Comparison of ENCODE assay signal across 8 cellular contexts in the genomic region with DNA sequence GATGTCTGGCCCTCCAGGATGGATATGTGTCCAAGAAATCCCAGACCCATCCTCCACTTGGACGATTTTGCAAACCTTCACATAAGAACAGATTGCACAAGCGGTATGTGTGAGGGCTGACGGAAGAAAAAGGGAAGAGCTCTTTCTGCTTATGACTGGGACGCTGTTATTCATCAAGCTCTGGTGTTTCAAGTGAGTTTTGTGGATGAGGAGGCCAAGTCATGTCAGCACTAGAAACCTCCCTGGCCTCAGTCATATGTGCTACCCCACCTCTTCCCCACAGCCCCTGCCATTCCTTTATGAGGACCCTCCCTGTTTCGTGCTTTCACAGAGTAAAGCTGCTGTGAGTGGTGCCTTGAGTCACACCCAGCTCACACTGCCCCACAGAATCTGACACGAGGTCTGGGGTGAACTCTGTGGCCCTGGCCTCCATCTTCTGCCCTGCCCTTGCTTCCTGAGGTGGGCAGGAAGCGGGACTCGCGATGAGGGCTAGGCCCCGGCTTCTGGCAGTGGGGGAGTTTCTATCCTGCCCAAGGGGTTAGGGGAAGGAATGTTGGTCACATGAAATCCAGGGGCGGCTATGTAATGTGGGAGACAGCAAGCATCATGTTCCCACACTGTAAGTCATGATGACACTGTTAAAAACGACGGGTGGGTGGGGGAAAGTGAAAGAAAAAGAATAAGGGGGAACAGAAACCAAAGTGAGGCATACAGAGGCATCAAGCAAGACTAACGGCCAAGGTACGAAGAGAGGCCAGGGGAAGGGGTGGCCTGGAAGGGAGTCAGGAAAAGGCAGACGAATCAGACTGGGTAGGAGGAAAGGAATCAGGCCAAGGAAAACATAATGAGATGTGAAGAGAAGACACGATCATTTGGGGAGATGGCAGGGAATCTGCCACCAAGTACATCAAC.
A peak's percentile ranks its signal among the peaks of the same experiment; 100 is the strongest.
DNase-seq lines count a peak whose midpoint lies in the region; ATAC-seq and TF ChIP-seq lines count a peak whose summit lies in the region.

No MANE protein-coding gene starts in this region.

- peak; percentile 42 for ATAC-seq in GM21423 (IDR thresholded peaks at IDR 0.05; ENCODE audit: unreplicated experiment)

- peak; percentile 57 for DNase-seq in activated T-helper 2 cell treated with anti-CD3 and anti-CD28 coated beads, Interferon-gamma antibody, Interleukin-2, Interleukin-4, amounts not matched to agents 10 μg/mL and 5 μg/mL and 100 μg/mL, durations not matched to agents 14 hours and 24 hours and 36 hours (ENCODE audit: low spot score)
- DNase-seq in immature natural killer cell (peak; percentile 76 to 81 (median 77)), NCI-H69 (lab: John Stamatoyannopoulos, UW) (no peak), ecto neural progenitor cell (ENCODE audit: low spot score) (no peak)
- peak; percentile 22 to 33 (median 26) for DNase-seq in stimulated activated CD4-positive, alpha-beta T cell treated with anti-CD3 and anti-CD28 coated beads, TNF-alpha, amount 100 ng/mL, for 4 hours (ENCODE audit: low read depth in 3 of 3)

- H3K4me3 Mint-ChIP-seq in activated T-helper 2 cell treated with anti-CD3 and anti-CD28 coated beads, Interferon-gamma antibody, Interleukin-2, Interleukin-4, amounts not matched to agents 10 μg/mL and 5 μg/mL and 100 μg/mL, durations not matched to agents 14 hours and 24 hours and 36 hours (ENCODE audit: low read depth) = peak overlapping the region; percentile 74
- H3K4me3 Mint-ChIP-seq in immature natural killer cell = peak overlapping the region; percentile 59 to 81 (median 74)

- intact Hi-C loops in activated T-helper 2 cell treated with anti-CD3 and anti-CD28 coated beads, Interferon-gamma antibody, Interleukin-2, Interleukin-4, amounts not matched to agents 10 μg/mL and 5 μg/mL and 100 μg/mL, durations not matched to agents 14 hours and 24 hours and 36 hours (cut with micrococcal nuclease) = loop anchor here (1.0 kb wide), 10 partner anchors 12 to 419 kb away; partner anchors contain the start of gene PRDM1

- H3K27me3 ChIP-seq in DOHH2 (ENCODE audit: control insufficient read depth, low read length) = no peaks in the 10 kb centered on the region

- peaks cover 56% of the 10 kb centered on the region for H3K4me1 Mint-ChIP-seq in activated T-helper 2 cell treated with anti-CD3 and anti-CD28 coated beads, Interferon-gamma antibody, Interleukin-2, Interleukin-4, amounts not matched to agents 10 μg/mL and 5 μg/mL and 100 μg/mL, durations not matched to agents 14 hours and 24 hours and 36 hours (ENCODE audit: low read depth)
- H3K4me1 Mint-ChIP-seq in immature natural killer cell = peaks cover 42 to 62% of the 10 kb centered on the region in 2 donors

- no peaks in the 10 kb centered on the region for H3K27me3 Mint-ChIP-seq in activated T-helper 2 cell treated with anti-CD3 and anti-CD28 coated beads, Interferon-gamma antibody, Interleukin-2, Interleukin-4, amounts not matched to agents 10 μg/mL and 5 μg/mL and 100 μg/mL, durations not matched to agents 14 hours and 24 hours and 36 hours (ENCODE audit: low read depth)
- H3K27me3 Mint-ChIP-seq in immature natural killer cell (ENCODE audit: low read depth in 3 of 3) = peaks cover 3 to 18% (median 14%) of the 10 kb centered on the region in 3 donors

- no peak overlapping the region for H3K4me3 ChIP-seq in DOHH2 (ENCODE audit: low read length)

- H3F3A ChIP-seq in DOHH2 (ENCODE audit: control insufficient read depth, insufficient read depth) = no peaks in the 10 kb centered on the region

- peak overlapping the region; percentile 38 for H3K4me2 ChIP-seq in DOHH2 (ENCODE audit: low read length)

- H3K27ac ChIP-seq in DOHH2 (ENCODE audit: low read depth, low read length) (no peak overlapping the region), KOPT-K1 (ENCODE audit: low read depth, low read length, poor library complexity, severe bottlenecking) (peak overlapping the region; percentile 79)

- H3K36me3 Mint-ChIP-seq in activated T-helper 2 cell treated with anti-CD3 and anti-CD28 coated beads, Interferon-gamma antibody, Interleukin-2, Interleukin-4, amounts not matched to agents 10 μg/mL and 5 μg/mL and 100 μg/mL, durations not matched to agents 14 hours and 24 hours and 36 hours (ENCODE audit: low read depth) = peaks cover 10% of the 10 kb centered on the region
- H3K36me3 Mint-ChIP-seq in immature natural killer cell = peaks cover 0 to 4% (median 0%) of the 10 kb centered on the region in 3 donors

- H4K20me1 ChIP-seq in DOHH2 (ENCODE audit: control insufficient read depth, insufficient read depth, low read depth, low read length) = no peaks in the 10 kb centered on the region

- no peaks in the 10 kb centered on the region for H3K36me3 ChIP-seq in DOHH2 (ENCODE audit: control insufficient read depth, low read length)
- H3K36me3 ChIP-seq in KOPT-K1 (ENCODE audit: insufficient read depth, low read length) = no peaks in the 10 kb centered on the region

- H3K27ac Mint-ChIP-seq in activated T-helper 2 cell treated with anti-CD3 and anti-CD28 coated beads, Interferon-gamma antibody, Interleukin-2, Interleukin-4, amounts not matched to agents 10 μg/mL and 5 μg/mL and 100 μg/mL, durations not matched to agents 14 hours and 24 hours and 36 hours = peak overlapping the region; percentile 93
- peak overlapping the region; percentile 95 to 99 (median 98) for H3K27ac Mint-ChIP-seq in immature natural killer cell

- H3K4me1 ChIP-seq in DOHH2 (ENCODE audit: control insufficient read depth, low read length) = peaks cover 9% of the 10 kb centered on the region

- H3K9me2 ChIP-seq in DOHH2 (replicated peaks; ENCODE audit: control insufficient read depth, low read length) = no peaks in the 10 kb centered on the region

- H3K9me3 ChIP-seq in DOHH2 (ENCODE audit: control insufficient read depth, insufficient read depth, low read length) (no peaks in the 10 kb centered on the region), KOPT-K1 (ENCODE audit: insufficient read depth, low read length, poor library complexity, severe bottlenecking) (no peaks in the 10 kb centered on the region)

- TF ChIP-seq CTCF in DOHH2 (IDR thresholded peaks at IDR 0.05; ENCODE audit: low read depth, low read length, poor library complexity, severe bottlenecking) = no peak

- no peaks in the 10 kb centered on the region for H3K79me2 ChIP-seq in DOHH2 (ENCODE audit: control insufficient read depth, low read length)

- H3K9me3 Mint-ChIP-seq in activated T-helper 2 cell treated with anti-CD3 and anti-CD28 coated beads, Interferon-gamma antibody, Interleukin-2, Interleukin-4, amounts not matched to agents 10 μg/mL and 5 μg/mL and 100 μg/mL, durations not matched to agents 14 hours and 24 hours and 36 hours = peaks cover 3% of the 10 kb centered on the region
- H3K9me3 Mint-ChIP-seq in immature natural killer cell = no peaks in the 10 kb centered on the region

Comparison
In these comparisons a context has a peak if more than half of its experiments do, and no peak if none do; other contexts are left out.
1. DNase-seq: peak in activated T-helper 2 cell treated with anti-CD3 and anti-CD28 coated beads, Interferon-gamma antibody, Interleukin-2, Interleukin-4, amounts not matched to agents 10 μg/mL and 5 μg/mL and 100 μg/mL, durations not matched to agents 14 hours and 24 hours and 36 hours (single experiment), immature natural killer cell (3 of 3) and stimulated activated CD4-positive, alpha-beta T cell treated with anti-CD3 and anti-CD28 coated beads, TNF-alpha, amount 100 ng/mL, for 4 hours (3 of 3); none in NCI-H69 (single experiment) and ecto neural progenitor cell (single experiment).